In genomic region chr17:28663723-28664122, GRCh38 we compare ENCODE assay signal across 10 cellular contexts. TPM values are rescaled to one million over a fixed set of nuclear protein-coding genes. Genes with fewer than 3 reads are reported as not detected.
A peak's percentile ranks its signal among the peaks of the same experiment; 100 is the strongest.
DNase-seq lines count a peak whose midpoint lies in the region; ATAC-seq, FAIRE-seq and TF ChIP-seq lines count a peak whose summit lies in the region.
"Had no signal": no experiment of that assay in that cellular context is flagged by ENCODE, and none has a peak within 500 bp of the region (broad histone marks: within the 10 kb centered on the region; RNA-seq: fewer than 3 reads in every experiment).

No MANE protein-coding gene starts in this region.

- no peaks in the 10 kb centered on the region for H3K27me3 Mint-ChIP-seq in CD4-positive, CD25-positive, alpha-beta regulatory T cell
- H3K27me3 Mint-ChIP-seq in HFFc6 (ENCODE audit: insufficient read depth), result peaks cover 6% of the 10 kb centered on the region
- H3K27me3 Mint-ChIP-seq in astrocyte (ENCODE audit: low read depth, unreplicated experiment), result no peaks in the 10 kb centered on the region
- no peaks in the 10 kb centered on the region for H3K27me3 Mint-ChIP-seq in naive thymus-derived CD8-positive, alpha-beta T cell

- H3K9ac ChIP-seq in astrocyte (ENCODE audit: low read length), result peak overlapping the region; percentile 96

- H3K36me3 ChIP-seq in CD4-positive, CD25-positive, alpha-beta regulatory T cell (ENCODE audit: control insufficient read depth, insufficient read depth, low read length), result peaks cover 26% of the 10 kb centered on the region
- no peaks in the 10 kb centered on the region for H3K36me3 ChIP-seq in astrocyte (ENCODE audit: insufficient read depth, low read length)

- no peak for DNase-seq in CD4-positive, CD25-positive, alpha-beta regulatory T cell
- DNase-seq in HFFc6 (no peak), astrocyte (ENCODE audit: low read depth) (no peak), NCI-H524 (lab: John Stamatoyannopoulos, UW) (no peak)
- no peak for DNase-seq in naive thymus-derived CD8-positive, alpha-beta T cell
- DNase-seq in stimulated activated naive CD4-positive, alpha-beta T cell treated with Interleukin-2 at 50 U/mL for 16 hours (lab: John Stamatoyannopoulos, UW), result no peak
- DNase-seq in stimulated activated CD4-positive, alpha-beta T cell treated with anti-CD3 and anti-CD28 coated beads, Interleukin-4, amount 100 ng/mL, for 4 hours, result no peak
- DNase-seq: effector memory CD4-positive, alpha-beta T cell had no signal

- H3K9me3 Mint-ChIP-seq in CD4-positive, CD25-positive, alpha-beta regulatory T cell, result no peaks in the 10 kb centered on the region
- no peaks in the 10 kb centered on the region for H3K9me3 Mint-ChIP-seq in HFFc6
- no peaks in the 10 kb centered on the region for H3K9me3 Mint-ChIP-seq in astrocyte (ENCODE audit: unreplicated experiment)
- no peaks in the 10 kb centered on the region for H3K9me3 Mint-ChIP-seq in naive thymus-derived CD8-positive, alpha-beta T cell

- H3K4me3 ChIP-seq in CD4-positive, CD25-positive, alpha-beta regulatory T cell (ENCODE audit: low read depth, low read length), result peak overlapping the region; percentile 79
- H3K4me3 ChIP-seq in astrocyte (ENCODE audit: insufficient read depth, low read depth, low read length), result peak overlapping the region; percentile 87

- H3K4me2 ChIP-seq in astrocyte (ENCODE audit: low read length), result peak overlapping the region; percentile 89

- no peak for ATAC-seq in CD4-positive, CD25-positive, alpha-beta regulatory T cell (ENCODE audit: low read depth in 2 of 2)
- no peak for ATAC-seq in naive thymus-derived CD8-positive, alpha-beta T cell
- no peak for ATAC-seq in HG03457 (IDR thresholded peaks at IDR 0.05; ENCODE audit: unreplicated experiment)

- no peak overlapping the region for H2AFZ ChIP-seq in astrocyte (ENCODE audit: low read depth, low read length)

- H3K27ac ChIP-seq in CD4-positive, CD25-positive, alpha-beta regulatory T cell (ENCODE audit: insufficient read depth, low read length, poor library complexity, severe bottlenecking), result no peak overlapping the region
- no peak overlapping the region for H3K27ac ChIP-seq in astrocyte (ENCODE audit: low read depth, low read length)

- H3K4me1 ChIP-seq in CD4-positive, CD25-positive, alpha-beta regulatory T cell (ENCODE audit: control insufficient read depth, insufficient read depth, low read length, poor library complexity, severe bottlenecking), result peaks cover 45% of the 10 kb centered on the region
- H3K4me1 ChIP-seq in astrocyte (ENCODE audit: insufficient read depth, low read length), result peaks cover 11% of the 10 kb centered on the region

- H3K4me1 Mint-ChIP-seq in CD4-positive, CD25-positive, alpha-beta regulatory T cell, result peaks cover 24 to 73% (median 62%) of the 10 kb centered on the region in 4 donors
- H3K4me1 Mint-ChIP-seq in HFFc6 (ENCODE audit: low read depth), result peaks cover 59% of the 10 kb centered on the region
- H3K4me1 Mint-ChIP-seq in astrocyte (ENCODE audit: low read depth, unreplicated experiment), result peaks cover 31% of the 10 kb centered on the region
- H3K4me1 Mint-ChIP-seq in naive thymus-derived CD8-positive, alpha-beta T cell, result peaks cover 38 to 77% (median 74%) of the 10 kb centered on the region in 4 donors

- no peaks in the 10 kb centered on the region for H3K9me3 ChIP-seq in CD4-positive, CD25-positive, alpha-beta regulatory T cell (ENCODE audit: control insufficient read depth in 2 of 2, low read length in 2 of 2)
- H3K9me3 ChIP-seq in astrocyte (ENCODE audit: insufficient read depth, low read depth, low read length), result no peaks in the 10 kb centered on the region

- H3K4me3 Mint-ChIP-seq in CD4-positive, CD25-positive, alpha-beta regulatory T cell, result peak overlapping the region; percentile 99 to 100 (median 100)
- H3K4me3 Mint-ChIP-seq in HFFc6 (peak overlapping the region; percentile 99), astrocyte (ENCODE audit: unreplicated experiment) (peak overlapping the region; percentile 100)
- H3K4me3 Mint-ChIP-seq in naive thymus-derived CD8-positive, alpha-beta T cell, result peak overlapping the region; percentile 94 to 100 (median 100)

- peak overlapping the region in 2 of 3 donors; percentile 100 for H3K27ac Mint-ChIP-seq in CD4-positive, CD25-positive, alpha-beta regulatory T cell
- peak overlapping the region; percentile 100 for H3K27ac Mint-ChIP-seq in HFFc6
- peak overlapping the region; percentile 100 for H3K27ac Mint-ChIP-seq in astrocyte (ENCODE audit: unreplicated experiment)
- H3K27ac Mint-ChIP-seq in naive thymus-derived CD8-positive, alpha-beta T cell, result peak overlapping the region; percentile 99 to 100 (median 100)

- no peak for FAIRE-seq in astrocyte (lab: Jason Lieb, UNC)
- FAIRE-seq: islet of Langerhans had no signal

- peaks cover 63% of the 10 kb centered on the region for H4K20me1 ChIP-seq in astrocyte (ENCODE audit: insufficient read depth, low read length)

- POLR2A ChIA-PET in naive thymus-derived CD8-positive, alpha-beta T cell (lab: Charles Lee), result interaction anchor here (2.3 to 4.6 kb wide), 4 partner anchors 19 to 306 kb away, joined by 7 to 62 read pairs (median 24); partner anchors contain the start of genes BLTP2, POLDIP2, PROCA1 and RPL23A

- peaks cover 94% of the 10 kb centered on the region for H3K79me2 ChIP-seq in astrocyte (ENCODE audit: insufficient read depth, low read length)

- no peaks in the 10 kb centered on the region for H3K27me3 ChIP-seq in CD4-positive, CD25-positive, alpha-beta regulatory T cell (ENCODE audit: control insufficient read depth, insufficient read depth, low read length)
- H3K27me3 ChIP-seq in astrocyte (ENCODE audit: insufficient read depth, low read length), result no peaks in the 10 kb centered on the region

- H3K36me3 Mint-ChIP-seq in CD4-positive, CD25-positive, alpha-beta regulatory T cell, result peaks cover 15% of the 10 kb centered on the region
- H3K36me3 Mint-ChIP-seq in HFFc6 (ENCODE audit: low read depth) (peaks cover 43% of the 10 kb centered on the region), astrocyte (ENCODE audit: low read depth, unreplicated experiment) (peaks cover 19% of the 10 kb centered on the region)
- peaks cover 0 to 38% (median 10%) of the 10 kb centered on the region in 3 donors for H3K36me3 Mint-ChIP-seq in naive thymus-derived CD8-positive, alpha-beta T cell

- TF ChIP-seq CTCF in HFFc6 (IDR thresholded peaks at IDR 0.05) (no peak), astrocyte (IDR thresholded peaks at IDR 0.05; ENCODE audit: insufficient read depth, low read depth, low read length) (no peak)

RNA-seq across cellular contexts. Expression of gene SUPT6H, which starts 1.7 kb away (rescaled TPM):
- 167 TPM for total RNA-seq in CD4-positive, CD25-positive, alpha-beta regulatory T cell
- 1 to 10 TPM; 8.3 to 9.2 (median 8.9) TPM for polyA plus RNA-seq in CD4-positive, CD25-positive, alpha-beta regulatory T cell
- total RNA-seq in HFFc6 (2021; fragmentation: NEBNext Ultra II Directional; extraction: Animal tissue kit (Norgen Biotek cat#: 25700)), result 10 to 100 TPM; 72.7 to 79.7 (median 74.0) TPM
- 90.1 and 95.9 TPM in 2 replicates for total RNA-seq in astrocyte
- total RNA-seq in naive thymus-derived CD8-positive, alpha-beta T cell, result 100 to 1,000 TPM in 1 of 2 experiments, 10 to 100 TPM in 1; 88.1 to 105 TPM
- 10 to 100 TPM in 1 of 3 donors, 1 to 10 TPM in 2; 7.4 to 22.0 (median 10.0) TPM for polyA plus RNA-seq in naive thymus-derived CD8-positive, alpha-beta T cell

RNA-seq across cellular contexts. Expression of gene SDF2, which starts 2.0 kb away (rescaled TPM):
- total RNA-seq in CD4-positive, CD25-positive, alpha-beta regulatory T cell, result 41.9 TPM
- polyA plus RNA-seq in CD4-positive, CD25-positive, alpha-beta regulatory T cell, result 100 to 1,000 TPM in 3 of 4 donors, 10 to 100 TPM in 1; 96.5 to 121 (median 112) TPM
- total RNA-seq in HFFc6 (2021; fragmentation: NEBNext Ultra II Directional; extraction: Animal tissue kit (Norgen Biotek cat#: 25700)), result 10 to 100 TPM; 65.8 to 96.8 (median 71.5) TPM
- 71.2 and 73.3 TPM in 2 replicates for total RNA-seq in astrocyte
- 10 to 100 TPM; 38.4 to 40.0 TPM for total RNA-seq in naive thymus-derived CD8-positive, alpha-beta T cell
- 10 to 100 TPM; 55.8 to 76.3 (median 59.0) TPM for polyA plus RNA-seq in naive thymus-derived CD8-positive, alpha-beta T cell

RNA-seq across cellular contexts. Expression of gene BLTP2, which starts 18.8 kb away (rescaled TPM):
- 149 TPM for total RNA-seq in CD4-positive, CD25-positive, alpha-beta regulatory T cell
- 10 to 100 TPM; 30.7 to 42.3 (median 33.1) TPM for polyA plus RNA-seq in CD4-positive, CD25-positive, alpha-beta regulatory T cell
- 100 to 1,000 TPM; 111 to 158 (median 134) TPM for total RNA-seq in HFFc6 (2021; fragmentation: NEBNext Ultra II Directional; extraction: Animal tissue kit (Norgen Biotek cat#: 25700))
- total RNA-seq in astrocyte, result 131 and 133 TPM in 2 replicates
- 100 to 1,000 TPM; 137 to 149 TPM for total RNA-seq in naive thymus-derived CD8-positive, alpha-beta T cell
- 10 to 100 TPM; 36.0 to 51.7 (median 36.1) TPM for polyA plus RNA-seq in naive thymus-derived CD8-positive, alpha-beta T cell

RNA-seq across cellular contexts. Expression of gene PROCA1, which starts 48.0 kb away (rescaled TPM):
- 5.3 TPM for total RNA-seq in CD4-positive, CD25-positive, alpha-beta regulatory T cell
- polyA plus RNA-seq in CD4-positive, CD25-positive, alpha-beta regulatory T cell, result under 1 TPM in 3 of 4 donors, not detected in 1; 0.37 to 0.67 (median 0.63) TPM
- total RNA-seq in HFFc6 (2021; fragmentation: NEBNext Ultra II Directional; extraction: Animal tissue kit (Norgen Biotek cat#: 25700)), result 1 to 10 TPM in 1 of 6 experiments, under 1 TPM in 5; 0.60 to 1.1 (median 0.70) TPM
- total RNA-seq in astrocyte, result 2.7 and 3.4 TPM in 2 replicates
- 10 to 100 TPM; 16.7 to 17.3 TPM for total RNA-seq in naive thymus-derived CD8-positive, alpha-beta T cell
- polyA plus RNA-seq in naive thymus-derived CD8-positive, alpha-beta T cell, result 1 to 10 TPM in 1 of 3 donors, under 1 TPM in 2; 0.16 to 2.0 (median 0.20) TPM

RNA-seq across cellular contexts. Expression of gene RSKR, which starts 49.7 kb away (rescaled TPM):
- total RNA-seq in CD4-positive, CD25-positive, alpha-beta regulatory T cell, result 15.2 TPM
- under 1 TPM in 3 of 4 donors, not detected in 1; 0.08 to 0.78 (median 0.10) TPM for polyA plus RNA-seq in CD4-positive, CD25-positive, alpha-beta regulatory T cell
- total RNA-seq in HFFc6 (2021; fragmentation: NEBNext Ultra II Directional; extraction: Animal tissue kit (Norgen Biotek cat#: 25700)), result 1 to 10 TPM; 3.2 to 4.3 (median 3.5) TPM
- 10.4 and 13.5 TPM in 2 replicates for total RNA-seq in astrocyte
- 10 to 100 TPM; 27.3 to 28.9 TPM for total RNA-seq in naive thymus-derived CD8-positive, alpha-beta T cell
- polyA plus RNA-seq in naive thymus-derived CD8-positive, alpha-beta T cell, result under 1 TPM; 0.11 to 0.75 (median 0.24) TPM
